Comparison of ENCODE assay signal across 8 cellular contexts in the genomic region with DNA sequence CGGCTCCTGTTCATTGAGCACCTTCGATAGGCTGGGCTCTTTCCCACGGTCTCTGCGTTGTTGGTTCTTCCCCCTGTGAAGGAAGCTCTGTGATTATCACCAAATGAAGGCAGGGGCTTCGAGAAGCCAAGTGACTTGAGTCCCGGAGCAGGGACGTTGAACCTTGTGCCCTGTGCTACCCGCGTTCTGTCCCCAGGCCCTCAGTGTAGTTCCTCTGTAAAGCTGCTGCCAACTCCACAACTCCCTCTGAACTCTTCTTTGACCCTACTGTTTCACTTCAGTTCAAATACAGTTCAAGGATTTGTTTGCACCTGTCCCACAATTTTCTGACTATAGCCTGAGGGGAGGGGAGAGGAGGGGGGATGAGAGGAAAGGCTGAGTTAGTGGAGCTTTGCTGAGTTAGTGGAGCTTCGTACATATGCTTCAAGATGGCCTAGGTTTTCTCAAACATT. TPM values are rescaled to one million over a fixed set of nuclear protein-coding genes. Genes with fewer than 3 reads are reported as not detected.
DNase-seq lines count a peak whose midpoint lies in the region; ATAC-seq and TF ChIP-seq lines count a peak whose summit lies in the region.

No MANE protein-coding gene starts in this region.

- H3K27ac ChIP-seq in CD8-positive, alpha-beta memory T cell (ENCODE audit: low read depth, low read length): peak overlapping the region; percentile 81
- H3K27ac ChIP-seq in adrenal gland: peak overlapping the region; percentile 46 to 96 (median 90)
- peak overlapping the region; percentile 85 to 97 for H3K27ac ChIP-seq in thoracic aorta

- H3K4me3 ChIP-seq in CD8-positive, alpha-beta memory T cell (ENCODE audit: low read length): peak overlapping the region; percentile 57
- H3K4me3 ChIP-seq in adrenal gland (peak overlapping the region in 2 of 4 donors; percentile 26 to 77), thoracic aorta (peak overlapping the region; percentile 89)

- peaks cover 23 to 24% (median 24%) of the 10 kb centered on the region in 3 donors for H3K4me1 Mint-ChIP-seq in CD8-positive, alpha-beta memory T cell

- no peaks in the 10 kb centered on the region for H3K9me3 Mint-ChIP-seq in CD8-positive, alpha-beta memory T cell

- ATAC-seq in HG03175 (IDR thresholded peaks at IDR 0.05; ENCODE audit: unreplicated experiment): peak; percentile 8
- peak; percentile 12 for ATAC-seq in left colon
- ATAC-seq in thoracic aorta (ENCODE audit: insufficient number of reproducible peaks, low FRiP score, low read depth): no peak
- ATAC-seq in HG03378 (IDR thresholded peaks at IDR 0.05; ENCODE audit: unreplicated experiment): no peak

- no peaks in the 10 kb centered on the region for H3K27me3 ChIP-seq in CD8-positive, alpha-beta memory T cell (ENCODE audit: insufficient read depth, low read length, poor library complexity, severe bottlenecking)
- H3K27me3 ChIP-seq in adrenal gland (no peaks in the 10 kb centered on the region), thoracic aorta (replicated peaks; ENCODE audit: insufficient read depth) (no peaks in the 10 kb centered on the region)

- H3K27ac Mint-ChIP-seq in CD8-positive, alpha-beta memory T cell: peak overlapping the region; percentile 96 to 100 (median 98)

- H3K36me3 Mint-ChIP-seq in CD8-positive, alpha-beta memory T cell: peaks cover 0 to 28% (median 0%) of the 10 kb centered on the region in 3 donors

- peak overlapping the region; percentile 89 to 97 (median 94) for H3K4me3 Mint-ChIP-seq in CD8-positive, alpha-beta memory T cell

- POLR2A ChIA-PET in CD8-positive, alpha-beta memory T cell (lab: Charles Lee): interaction anchor here (0.6 to 2.5 kb wide), 6 partner anchors 138 to 764 kb away, joined by 3 to 19 read pairs (median 10); a partner anchor contains a TSS

- H3K4me1 ChIP-seq in CD8-positive, alpha-beta memory T cell (ENCODE audit: insufficient read depth, low read length): peaks cover 13% of the 10 kb centered on the region
- H3K4me1 ChIP-seq in adrenal gland (replicated peaks in 1 of 2) (peaks cover 0 to 3% of the 10 kb centered on the region in 2 donors), thoracic aorta (ENCODE audit: control insufficient read depth in 1 of 2, low read depth in 2 of 2) (no peaks in the 10 kb centered on the region)

- intact Hi-C loops in adrenal gland (cut with DNase I): no loop called here
- intact Hi-C loops in left colon (cut with DNase I, micrococcal nuclease): no loop called here

- CTCF ChIA-PET in CD8-positive, alpha-beta memory T cell (lab: Charles Lee): no interaction called here

- WGBS in adrenal gland, 4 donors: 6 to 41% (median 24%) methylated on average over 5 to 10 of the region's 10 CpGs

- H3K27me3 Mint-ChIP-seq in CD8-positive, alpha-beta memory T cell: peaks cover 0 to 2% of the 10 kb centered on the region in 2 donors

- no peak for TF ChIP-seq CTCF in adrenal gland (IDR thresholded peaks at IDR 0.05)
- no peak for TF ChIP-seq CTCF in thoracic aorta (IDR thresholded peaks at IDR 0.05)

- no peak for DNase-seq in CD8-positive, alpha-beta memory T cell
- no peak for DNase-seq in adrenal gland
- DNase-seq in left colon: no peak
- no peak for DNase-seq in thoracic aorta (ENCODE audit: low spot score)
- no peak for DNase-seq in NCI-H2196 (lab: John Stamatoyannopoulos, UW; ENCODE audit: unreplicated experiment)
- DNase-seq in NCI-H1105 treated with DMSO at 0.1 percent for 48 hours (lab: John Stamatoyannopoulos, UW): no peak

- TF ChIP-seq POLR2A in adrenal gland (IDR thresholded peaks at IDR 0.05): peak in 1 of 2 donors; percentile 19

- H3K9me3 ChIP-seq in CD8-positive, alpha-beta memory T cell (ENCODE audit: low read length): no peaks in the 10 kb centered on the region
- no peaks in the 10 kb centered on the region for H3K9me3 ChIP-seq in adrenal gland (replicated peaks in 1 of 3)
- H3K9me3 ChIP-seq in thoracic aorta: no peaks in the 10 kb centered on the region

- H3K36me3 ChIP-seq in CD8-positive, alpha-beta memory T cell (ENCODE audit: insufficient read depth, low read length): no peaks in the 10 kb centered on the region
- H3K36me3 ChIP-seq in adrenal gland (replicated peaks in 1 of 2): peaks cover 0 to 11% of the 10 kb centered on the region in 2 donors
- H3K36me3 ChIP-seq in thoracic aorta: no peaks in the 10 kb centered on the region

RNA-seq across cellular contexts. Expression of a gene that starts 0.6 kb away (rescaled TPM):
- 10 to 100 TPM; 42.7 to 45.5 TPM for total RNA-seq in CD8-positive, alpha-beta memory T cell
- 18.7 TPM for polyA plus RNA-seq in CD8-positive, alpha-beta memory T cell
- total RNA-seq in adrenal gland (10 to 100 TPM; 15.7 to 73.5 (median 23.8) TPM), left colon (10 to 100 TPM; 24.9 to 27.5 TPM), thoracic aorta (10 to 100 TPM; 32.9 to 55.4 TPM)
- 10 to 100 TPM in 1 of 3 donors, 1 to 10 TPM in 2; 6.1 to 12.5 (median 9.6) TPM for polyA plus RNA-seq in adrenal gland

Comparison
In these comparisons a context has a peak if more than half of its experiments do, and no peak if none do; other contexts are left out.
1. ATAC-seq: peak in HG03175 (single experiment) and left colon (single experiment); none in thoracic aorta (single experiment) and HG03378 (single experiment).
2. Peak in every context shown above with its lines, with median percentiles within 50 percentile points of each other: H3K27ac ChIP-seq.